ENCODE assay signal across 19 cellular contexts in genomic region chr16:72926671-72927070, GRCh38.
"Had no signal": no experiment of that assay in that cellular context is flagged by ENCODE, and none has a peak within 500 bp of the region (broad histone marks: within the 10 kb centered on the region; RNA-seq: fewer than 3 reads in every experiment).

No MANE protein-coding gene starts in this region.

- DNase-seq: activated CD4-positive, alpha-beta memory T cell treated with anti-CD3 and anti-CD28 coated beads for 36 hours; activated CD4-positive, alpha-beta T cell treated with anti-CD3 and anti-CD28 coated beads for 36 hours; activated CD8-positive, alpha-beta memory T cell treated with anti-CD3 and anti-CD28 coated beads, Interleukin-2, amount 10 ng/mL, durations not matched to agents 7 days and 5 days; activated effector memory CD4-positive, alpha-beta T cell treated with Interleukin-2 at 50 U/mL for 16 hours; activated T-cell treated with anti-CD3 and anti-CD28 coated beads, Interleukin-2, amount 50 U/mL, for 4 hours; amniotic stem cell; effector memory CD8-positive, alpha-beta T cell; left colon; pancreas; stimulated activated CD4-positive, alpha-beta T cell treated with anti-CD3 and anti-CD28 coated beads, Interleukin-4, amount 100 ng/mL, for 4 hours; stimulated activated CD8-positive, alpha-beta memory T cell treated with anti-CD3 and anti-CD28 coated beads, Interleukin-4, amount 100 ng/mL, for 48 hours; stimulated activated naive CD8-positive, alpha-beta T cell treated with anti-CD3 and anti-CD28 coated beads, Interleukin-15, Interleukin-2, amounts not matched to agents 100 U/mL and 50 U/mL, for 24 hours; T-helper 17 cell; upper lobe of right lung had no signal

- H3K4me3 Mint-ChIP-seq: activated CD4-positive, alpha-beta memory T cell treated with anti-CD3 and anti-CD28 coated beads for 36 hours; activated CD4-positive, alpha-beta T cell treated with anti-CD3 and anti-CD28 coated beads for 36 hours; activated CD8-positive, alpha-beta memory T cell treated with anti-CD3 and anti-CD28 coated beads, Interleukin-2, amount 10 ng/mL, durations not matched to agents 7 days and 5 days; activated naive CD4-positive, alpha-beta T cell treated with anti-CD3 and anti-CD28 coated beads, Interleukin-2, amount 50 U/mL, for 24 hours; activated T-cell treated with anti-CD3 and anti-CD28 coated beads, Interleukin-2, amount 50 U/mL, for 4 hours; central memory CD8-positive, alpha-beta T cell; dendritic cell treated with granulocyte-macrophage colony-stimulating factor and Interleukin-4, amounts not matched to agents 40 ng/mL and 50 ng/mL, for 4 days; effector memory CD8-positive, alpha-beta T cell; T-helper 17 cell had no signal

- H3K27me3 ChIP-seq: pancreas, suprapubic skin, upper lobe of right lung had no signal

- FAIRE-seq: islet of Langerhans, pancreas had no signal

- H3K4me3 ChIP-seq: pancreas, suprapubic skin had no signal

- H3K36me3 ChIP-seq: pancreas, suprapubic skin, upper lobe of right lung had no signal

- H3K36me3 Mint-ChIP-seq: activated CD4-positive, alpha-beta memory T cell treated with anti-CD3 and anti-CD28 coated beads for 36 hours; activated naive CD4-positive, alpha-beta T cell treated with anti-CD3 and anti-CD28 coated beads, Interleukin-2, amount 50 U/mL, for 24 hours had no signal

- H3K27me3 Mint-ChIP-seq: activated CD4-positive, alpha-beta memory T cell treated with anti-CD3 and anti-CD28 coated beads for 36 hours; activated CD4-positive, alpha-beta T cell treated with anti-CD3 and anti-CD28 coated beads for 36 hours; activated CD8-positive, alpha-beta memory T cell treated with anti-CD3 and anti-CD28 coated beads, Interleukin-2, amount 10 ng/mL, durations not matched to agents 7 days and 5 days; activated naive CD4-positive, alpha-beta T cell treated with anti-CD3 and anti-CD28 coated beads, Interleukin-2, amount 50 U/mL, for 24 hours; central memory CD8-positive, alpha-beta T cell; dendritic cell treated with granulocyte-macrophage colony-stimulating factor and Interleukin-4, amounts not matched to agents 40 ng/mL and 50 ng/mL, for 4 days; T-helper 17 cell had no signal

- H3K4me1 Mint-ChIP-seq: activated CD4-positive, alpha-beta T cell treated with anti-CD3 and anti-CD28 coated beads for 36 hours; central memory CD8-positive, alpha-beta T cell had no signal

- H3K9me3 Mint-ChIP-seq: activated CD4-positive, alpha-beta memory T cell treated with anti-CD3 and anti-CD28 coated beads for 36 hours; activated naive CD4-positive, alpha-beta T cell treated with anti-CD3 and anti-CD28 coated beads, Interleukin-2, amount 50 U/mL, for 24 hours; activated T-cell treated with anti-CD3 and anti-CD28 coated beads, Interleukin-2, amount 50 U/mL, for 4 hours; central memory CD8-positive, alpha-beta T cell; dendritic cell treated with granulocyte-macrophage colony-stimulating factor and Interleukin-4, amounts not matched to agents 40 ng/mL and 50 ng/mL, for 4 days; effector memory CD8-positive, alpha-beta T cell had no signal

- ATAC-seq: activated CD4-positive, alpha-beta T cell treated with anti-CD3 and anti-CD28 coated beads for 36 hours; activated CD8-positive, alpha-beta memory T cell treated with anti-CD3 and anti-CD28 coated beads, Interleukin-2, amount 10 ng/mL, durations not matched to agents 7 days and 5 days; activated T-cell treated with anti-CD3 and anti-CD28 coated beads, Interleukin-2, amount 50 U/mL, for 4 hours; effector memory CD8-positive, alpha-beta T cell; left colon; pancreas; stimulated activated naive CD8-positive, alpha-beta T cell treated with anti-CD3 and anti-CD28 coated beads, Interleukin-15, Interleukin-2, amounts not matched to agents 100 U/mL and 50 U/mL, for 24 hours; T-helper 17 cell had no signal

- H3K9me3 ChIP-seq: pancreas, suprapubic skin, upper lobe of right lung had no signal

- H3K27ac Mint-ChIP-seq: activated CD4-positive, alpha-beta memory T cell treated with anti-CD3 and anti-CD28 coated beads for 36 hours; activated CD4-positive, alpha-beta T cell treated with anti-CD3 and anti-CD28 coated beads for 36 hours; activated CD8-positive, alpha-beta memory T cell treated with anti-CD3 and anti-CD28 coated beads, Interleukin-2, amount 10 ng/mL, durations not matched to agents 7 days and 5 days; activated naive CD4-positive, alpha-beta T cell treated with anti-CD3 and anti-CD28 coated beads, Interleukin-2, amount 50 U/mL, for 24 hours; dendritic cell treated with granulocyte-macrophage colony-stimulating factor and Interleukin-4, amounts not matched to agents 40 ng/mL and 50 ng/mL, for 4 days; effector memory CD8-positive, alpha-beta T cell; T-helper 17 cell had no signal
